Comparison of ENCODE assay signal across 13 cellular contexts in the genomic region with DNA sequence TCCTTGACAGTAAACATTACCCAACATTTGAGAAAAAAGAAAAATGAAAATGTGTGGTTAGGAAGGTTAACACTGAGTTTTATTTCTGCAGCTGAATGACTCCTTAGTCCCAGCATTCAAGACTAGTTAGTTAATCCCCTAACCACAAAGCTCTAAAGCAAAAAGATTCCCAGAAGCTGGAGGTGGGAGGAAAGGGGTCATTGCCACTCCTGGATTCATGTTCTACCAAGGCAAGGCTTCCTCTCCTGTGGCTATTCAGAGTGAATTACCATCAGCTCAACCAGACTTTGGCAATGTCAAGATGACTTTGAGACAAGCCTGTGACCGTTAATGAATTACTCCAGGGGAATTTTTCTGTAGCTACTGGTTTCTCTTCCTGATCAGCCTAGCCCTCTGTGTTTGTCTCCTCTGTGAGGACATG.
A peak's percentile ranks its signal among the peaks of the same experiment; 100 is the strongest.
DNase-seq lines count a peak whose midpoint lies in the region; ATAC-seq and TF ChIP-seq lines count a peak whose summit lies in the region.
"Had no signal": no experiment of that assay in that cellular context is flagged by ENCODE, and none has a peak within 500 bp of the region (broad histone marks: within the 10 kb centered on the region; RNA-seq: fewer than 3 reads in every experiment).

No MANE protein-coding gene starts in this region.

- H3K9me3 ChIP-seq in CD8-positive, alpha-beta memory T cell (ENCODE audit: low read length), result no peaks in the 10 kb centered on the region
- no peaks in the 10 kb centered on the region for H3K9me3 ChIP-seq in SJCRH30 (replicated peaks)

- peaks cover 0 to 2% of the 10 kb centered on the region in 2 donors for H3K27me3 Mint-ChIP-seq in CD8-positive, alpha-beta memory T cell
- H3K27me3 Mint-ChIP-seq in activated T-helper 17 cell treated with anti-CD3 and anti-CD28 coated beads, Interleukin-2, amount 50 U/mL, for 72 hours, result no peaks in the 10 kb centered on the region
- H3K27me3 Mint-ChIP-seq in activated CD8-positive, alpha-beta memory T cell treated with anti-CD3 and anti-CD28 coated beads, Interleukin-2, amount 10 ng/mL, durations not matched to agents 7 days and 5 days, result no peaks in the 10 kb centered on the region
- H3K27me3 Mint-ChIP-seq: type B pancreatic cell had no signal

- POLR2A ChIA-PET in CD8-positive, alpha-beta memory T cell (lab: Charles Lee), result no interaction called here
- POLR2A ChIA-PET in HEK293T (lab: Yijun Ruan, JAX), result no interaction called here

- CTCF ChIA-PET in CD8-positive, alpha-beta memory T cell (lab: Charles Lee), result interaction anchor here (1.0 kb wide), 1 partner anchor 9 kb away, joined by 3 read pairs; no protein-coding TSS in a partner anchor
- CTCF ChIA-PET in HEK293T (lab: Yijun Ruan, JAX), result no interaction called here
- CTCF ChIA-PET in activated CD8-positive, alpha-beta memory T cell treated with anti-CD3 and anti-CD28 coated beads, Interleukin-2, amount 10 ng/mL, durations not matched to agents 7 days and 5 days (lab: Charles Lee), result interaction anchor here (1.1 to 1.4 kb wide), 2 partner anchors 10 to 27 kb away, joined by 3 to 4 read pairs; no protein-coding TSS in a partner anchor

- no peak for DNase-seq in CD8-positive, alpha-beta memory T cell
- DNase-seq in GM19240 (ENCODE audit: insufficient read length, low spot score), result peak; percentile 20
- DNase-seq in SJCRH30, result no peak
- DNase-seq in HEK293T (ENCODE audit: extremely low spot score), result no peak
- no peak for DNase-seq in activated CD8-positive, alpha-beta memory T cell treated with anti-CD3 and anti-CD28 coated beads, Interleukin-2, amount 10 ng/mL, durations not matched to agents 7 days and 5 days
- no peak for DNase-seq in iPS-NIHi7 (ENCODE audit: extremely low spot score)
- DNase-seq: NCI-H510A treated with DMSO at 0.1 percent for 48 hours had no signal

- H3K4me3 ChIP-seq in CD8-positive, alpha-beta memory T cell (ENCODE audit: low read length), result no peak overlapping the region
- H3K4me3 ChIP-seq in SJCRH30, result no peak overlapping the region
- H3K4me3 ChIP-seq: skin epidermis had no signal

- peak overlapping the region in 1 of 7 donors; percentile 52 for H3K4me3 Mint-ChIP-seq in CD8-positive, alpha-beta memory T cell
- peak overlapping the region; percentile 25 for H3K4me3 Mint-ChIP-seq in activated T-helper 17 cell treated with anti-CD3 and anti-CD28 coated beads, Interleukin-2, amount 50 U/mL, for 72 hours
- no peak overlapping the region for H3K4me3 Mint-ChIP-seq in activated CD8-positive, alpha-beta memory T cell treated with anti-CD3 and anti-CD28 coated beads, Interleukin-2, amount 10 ng/mL, durations not matched to agents 7 days and 5 days
- H3K4me3 Mint-ChIP-seq: CD14-positive monocyte, type B pancreatic cell had no signal

- H3K36me3 Mint-ChIP-seq in CD8-positive, alpha-beta memory T cell, result peaks cover 0 to 39% (median 8%) of the 10 kb centered on the region in 3 donors
- H3K36me3 Mint-ChIP-seq in activated T-helper 17 cell treated with anti-CD3 and anti-CD28 coated beads, Interleukin-2, amount 50 U/mL, for 72 hours (ENCODE audit: low read depth), result peaks cover 61% of the 10 kb centered on the region
- peaks cover 4% of the 10 kb centered on the region for H3K36me3 Mint-ChIP-seq in activated CD8-positive, alpha-beta memory T cell treated with anti-CD3 and anti-CD28 coated beads, Interleukin-2, amount 10 ng/mL, durations not matched to agents 7 days and 5 days
- H3K36me3 Mint-ChIP-seq: CD14-positive monocyte had no signal

- peak overlapping the region in 6 of 8 donors; percentile 16 to 91 (median 72) for H3K27ac Mint-ChIP-seq in CD8-positive, alpha-beta memory T cell
- H3K27ac Mint-ChIP-seq in activated T-helper 17 cell treated with anti-CD3 and anti-CD28 coated beads, Interleukin-2, amount 50 U/mL, for 72 hours, result peak overlapping the region; percentile 67
- no peak overlapping the region for H3K27ac Mint-ChIP-seq in activated CD8-positive, alpha-beta memory T cell treated with anti-CD3 and anti-CD28 coated beads, Interleukin-2, amount 10 ng/mL, durations not matched to agents 7 days and 5 days
- H3K27ac Mint-ChIP-seq: type B pancreatic cell had no signal

- peak; percentile 96 for ATAC-seq in HG02981 (IDR thresholded peaks at IDR 0.05; ENCODE audit: unreplicated experiment)
- peak; percentile 34 for ATAC-seq in activated T-helper 17 cell treated with anti-CD3 and anti-CD28 coated beads, Interleukin-2, amount 50 U/mL, for 72 hours (replicated peaks)
- no peak for ATAC-seq in activated CD8-positive, alpha-beta memory T cell treated with anti-CD3 and anti-CD28 coated beads, Interleukin-2, amount 10 ng/mL, durations not matched to agents 7 days and 5 days

- H3K9me3 Mint-ChIP-seq in CD8-positive, alpha-beta memory T cell, result no peaks in the 10 kb centered on the region
- H3K9me3 Mint-ChIP-seq in activated T-helper 17 cell treated with anti-CD3 and anti-CD28 coated beads, Interleukin-2, amount 50 U/mL, for 72 hours, result no peaks in the 10 kb centered on the region
- H3K9me3 Mint-ChIP-seq in activated CD8-positive, alpha-beta memory T cell treated with anti-CD3 and anti-CD28 coated beads, Interleukin-2, amount 10 ng/mL, durations not matched to agents 7 days and 5 days (ENCODE audit: low read depth), result no peaks in the 10 kb centered on the region
- H3K9me3 Mint-ChIP-seq: type B pancreatic cell had no signal

- H3K27ac ChIP-seq in CD8-positive, alpha-beta memory T cell (ENCODE audit: low read depth, low read length), result no peak overlapping the region
- no peak overlapping the region for H3K27ac ChIP-seq in SJCRH30
- H3K27ac ChIP-seq: HL-60 had no signal

- peaks cover 93% of the 10 kb centered on the region for H3K4me1 ChIP-seq in CD8-positive, alpha-beta memory T cell (ENCODE audit: insufficient read depth, low read length)
- no peaks in the 10 kb centered on the region for H3K4me1 ChIP-seq in SJCRH30

- H3K4me1 Mint-ChIP-seq in CD8-positive, alpha-beta memory T cell, result peaks cover 39 to 61% (median 57%) of the 10 kb centered on the region in 3 donors
- H3K4me1 Mint-ChIP-seq in activated T-helper 17 cell treated with anti-CD3 and anti-CD28 coated beads, Interleukin-2, amount 50 U/mL, for 72 hours, result peaks cover 40% of the 10 kb centered on the region
- H3K4me1 Mint-ChIP-seq in activated CD8-positive, alpha-beta memory T cell treated with anti-CD3 and anti-CD28 coated beads, Interleukin-2, amount 10 ng/mL, durations not matched to agents 7 days and 5 days, result peaks cover 31% of the 10 kb centered on the region
- H3K4me1 Mint-ChIP-seq: CD14-positive monocyte had no signal

- H3K27me3 ChIP-seq in CD8-positive, alpha-beta memory T cell (ENCODE audit: insufficient read depth, low read length, poor library complexity, severe bottlenecking), result no peaks in the 10 kb centered on the region
- no peaks in the 10 kb centered on the region for H3K27me3 ChIP-seq in SJCRH30

- peaks cover 18% of the 10 kb centered on the region for H3K36me3 ChIP-seq in CD8-positive, alpha-beta memory T cell (ENCODE audit: insufficient read depth, low read length)
- H3K36me3 ChIP-seq in SJCRH30, result peaks cover 3% of the 10 kb centered on the region; the same call in 1 of the 2 replicates

TF ChIP-seq in HEK293T, 16 proteins besides CTCF, POLR2A, EP300 and RAD21:
- TF ChIP-seq SUZ12 (IDR thresholded peaks at IDR 0.05) (no peak), FOXK2 (IDR thresholded peaks at IDR 0.05) (no peak), TARDBP (IDR thresholded peaks at IDR 0.05) (no peak)
